8 cellular contexts compared by ENCODE assay signal in genomic region chr12:56127888-56128668, GRCh38. TPM values are rescaled to one million over a fixed set of nuclear protein-coding genes. Genes with fewer than 3 reads are reported as not detected.
DNase-seq lines count a peak whose midpoint lies in the region; ATAC-seq and TF ChIP-seq lines count a peak whose summit lies in the region.

TSS of gene ESYT1 (plus strand) at chr12:56128267. CDS start at chr12:56128320, 53 bp downstream.

- H3K36me3 ChIP-seq in ovary = no peaks in the 10 kb centered on the region
- H3K36me3 ChIP-seq in thyroid gland = peaks cover 16 to 25% of the 10 kb centered on the region in 2 donors

- H3K4me1 ChIP-seq in ovary (ENCODE audit: insufficient read depth) (peaks cover 9% of the 10 kb centered on the region), thyroid gland (peaks cover 39 to 46% of the 10 kb centered on the region in 2 donors)

- H3K4me3 ChIP-seq in GM12864 (ENCODE audit: low read depth, low read length) = peak within 1 kb of the TSS; percentile 88
- peak within 1 kb of the TSS; percentile 63 for H3K4me3 ChIP-seq in ovary
- H3K4me3 ChIP-seq in thyroid gland (replicated peaks in 1 of 3) = peak within 1 kb of the TSS; percentile 45 to 73 (median 60)

- peak; percentile 96 for TF ChIP-seq POLR2A in ovary (IDR thresholded peaks at IDR 0.05)
- TF ChIP-seq POLR2A in thyroid gland (IDR thresholded peaks at IDR 0.05) = peak; percentile 88 to 98

- peak; percentile 99 for DNase-seq in GM12864 (ENCODE audit: low read depth)
- DNase-seq in NCI-H1417 (lab: John Stamatoyannopoulos, UW) = peak; percentile 99 to 100 (median 99)
- DNase-seq in SW 1271 (lab: John Stamatoyannopoulos, UW) = peak; percentile 99 to 100
- DNase-seq in activated naive CD8-positive, alpha-beta T cell treated with anti-CD3 and anti-CD28 coated beads, Interleukin-2, amount 50 U/mL, for 16 hours (ENCODE audit: low read depth, low spot score) = peak; percentile 96
- DNase-seq in Right ventricle myocardium inferior (ENCODE audit: missing footprints) = peak; percentile 99
- DNase-seq in ovary = peak; percentile 97 to 99 (median 98)
- DNase-seq in thyroid gland = peak; percentile 100

- intact Hi-C loops in Right ventricle myocardium inferior (cut with DNase I) = loop anchor here (1.0 to 5.0 kb wide), 2 partner anchors 30 to 339 kb away; partner anchors contain the start of genes MYL6 and SPRYD4
- intact Hi-C loops in ovary (cut with DNase I) = loop anchor here in 3 of 4 donors (2.0 to 10.0 kb wide), 4 partner anchors 31 to 337 kb away; partner anchors contain the start of genes NABP2 (in 2 of the 3), RNF41 (in 2 of the 3), SPRYD4 (in 2 of the 3) and MYL6 (in 1 of the 3)
- intact Hi-C loops in thyroid gland (cut with DNase I) = loop anchor here (10.0 kb wide), 2 partner anchors 97 to 337 kb away; partner anchors contain the start of genes NABP2, RNF41 and SPRYD4

- whole genome bisulfite sequencing in ovary, 3 donors = 0 to 1% (median 0%) methylated on average over 37 to 49 of the region's 49 CpGs
- 1 to 3% methylated on average over 27 to 35 of the region's 49 CpGs for WGBS in thyroid gland, 2 donors

- H3K9me3 ChIP-seq in ovary (no peaks in the 10 kb centered on the region), thyroid gland (no peaks in the 10 kb centered on the region)

- TF ChIP-seq EP300 in ovary (IDR thresholded peaks at IDR 0.05) = peak; percentile 48

- peak; percentile 89 for ATAC-seq in HG02759 (IDR thresholded peaks at IDR 0.05; ENCODE audit: unreplicated experiment)
- ATAC-seq in Right ventricle myocardium inferior = peak; percentile 97

- H3K27ac ChIP-seq in ovary = peak within 1 kb of the TSS; percentile 78 to 90
- H3K27ac ChIP-seq in thyroid gland = peak within 1 kb of the TSS; percentile 71 to 85 (median 84)

- no peak for TF ChIP-seq CTCF in GM12864 (IDR thresholded peaks at IDR 0.05; ENCODE audit: low read depth, low read length, missing control alignments)
- TF ChIP-seq CTCF in ovary (IDR thresholded peaks at IDR 0.05) = peak in 1 of 3 donors; percentile 38
- no peak for TF ChIP-seq CTCF in thyroid gland (IDR thresholded peaks at IDR 0.05)

- H3K27me3 ChIP-seq in ovary (no peaks in the 10 kb centered on the region), thyroid gland (no peaks in the 10 kb centered on the region)

RNA-seq across cellular contexts. Expression of gene ESYT1, which starts in this region (rescaled TPM):
- 33.6 TPM for total RNA-seq in Right ventricle myocardium inferior
- 100 to 1,000 TPM in 3 of 7 donors, 10 to 100 TPM in 4; 80.3 to 139 (median 97.3) TPM for total RNA-seq in ovary
- 100 to 1,000 TPM in 1 of 2 donors, 10 to 100 TPM in 1; 62.3 to 102 TPM for polyA plus RNA-seq in ovary
- 10 to 100 TPM; 60.6 to 84.7 (median 68.7) TPM for total RNA-seq in thyroid gland

Comparison
In these comparisons a context has a peak if more than half of its experiments do, and no peak if none do; other contexts are left out.
1. Peak in every context shown above with its lines: DNase-seq, ATAC-seq, H3K4me3 ChIP-seq and H3K27ac ChIP-seq.